Comparison of ENCODE assay signal across 14 cellular contexts in genomic region chr4:187997991-187998390, GRCh38. TPM values are rescaled to one million over a fixed set of nuclear protein-coding genes. Genes with fewer than 3 reads are reported as not detected.
"Had no signal": no experiment of that assay in that cellular context is flagged by ENCODE, and none has a peak within 500 bp of the region (broad histone marks: within the 10 kb centered on the region; RNA-seq: fewer than 3 reads in every experiment).

No MANE protein-coding gene starts in this region.

RNA-seq across cellular contexts. Expression of gene ZFP42, which starts 2.4 kb away (rescaled TPM):
- total RNA-seq: dorsolateral prefrontal cortex, esophagus mucosa, gastrocnemius medialis, left ventricle myocardium superior, lower lobe of right lung, osteocyte, sciatic nerve, subcutaneous adipose tissue, temporal lobe, thyroid gland had no signal
- polyA plus RNA-seq: heart left ventricle; immature natural killer cell; naive thymus-derived CD4-positive, alpha-beta T cell; stomach had no signal
